ENCODE assay signal across 30 cellular contexts in the genomic region with DNA sequence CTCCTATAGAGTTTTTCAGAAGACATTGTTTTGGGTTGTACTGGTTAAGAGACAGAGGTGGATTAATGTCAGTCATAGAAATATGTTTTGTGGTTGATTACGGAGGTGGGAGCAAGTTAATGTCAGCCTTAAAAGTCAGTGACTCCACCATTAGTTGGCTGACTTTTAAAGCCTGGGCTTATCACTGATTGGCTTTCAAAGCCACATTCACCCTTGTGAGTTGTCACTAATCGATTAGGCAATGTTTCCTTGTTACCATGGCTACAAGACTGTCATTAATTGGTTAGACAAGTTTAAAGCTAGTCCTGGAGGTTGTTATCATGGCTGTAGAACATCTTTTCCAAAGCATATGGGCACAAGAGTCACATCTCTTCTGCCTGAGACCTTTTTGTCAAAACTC.
DNase-seq lines count a peak whose midpoint lies in the region; ATAC-seq, FAIRE-seq and TF ChIP-seq lines count a peak whose summit lies in the region.
"Had no signal": no experiment of that assay in that cellular context is flagged by ENCODE, and none has a peak within 500 bp of the region (broad histone marks: within the 10 kb centered on the region; RNA-seq: fewer than 3 reads in every experiment).

No MANE protein-coding gene starts in this region.

- peaks cover 10% of the 10 kb centered on the region for H3K36me3 Mint-ChIP-seq in endothelial cell (ENCODE audit: low read depth, unreplicated experiment)
- H3K36me3 Mint-ChIP-seq: activated CD8-positive, alpha-beta memory T cell treated with anti-CD3 and anti-CD28 coated beads, Interleukin-2, amount 10 ng/mL, durations not matched to agents 7 days and 5 days had no signal

- peak overlapping the region; percentile 54 for H3K27ac Mint-ChIP-seq in endothelial cell (ENCODE audit: unreplicated experiment)
- H3K27ac Mint-ChIP-seq: activated CD4-positive, alpha-beta T cell treated with anti-CD3 and anti-CD28 coated beads, Interleukin-2, amount 10 ng/mL, durations not matched to agents 7 days and 5 days; activated CD8-positive, alpha-beta memory T cell treated with anti-CD3 and anti-CD28 coated beads, Interleukin-2, amount 10 ng/mL, durations not matched to agents 7 days and 5 days; activated naive CD4-positive, alpha-beta T cell treated with anti-CD3 and anti-CD28 coated beads, Interleukin-2, amount 50 U/mL, for 24 hours; neural progenitor cell had no signal

- H3K27me3 Mint-ChIP-seq in endothelial cell (ENCODE audit: unreplicated experiment), result no peaks in the 10 kb centered on the region
- H3K27me3 Mint-ChIP-seq: activated CD8-positive, alpha-beta memory T cell treated with anti-CD3 and anti-CD28 coated beads, Interleukin-2, amount 10 ng/mL, durations not matched to agents 7 days and 5 days; activated naive CD4-positive, alpha-beta T cell treated with anti-CD3 and anti-CD28 coated beads, Interleukin-2, amount 50 U/mL, for 24 hours had no signal

- intact Hi-C loops in body of pancreas (cut with DNase I), result no loop called here

- H3K27me3 ChIP-seq in body of pancreas, result no peaks in the 10 kb centered on the region
- H3K27me3 ChIP-seq: ascending aorta; BLaER1 treated with 17β-estradiol and CSF1 and Interleukin-3, amounts not matched to agents 10 nM and 100 nM; neural progenitor cell had no signal

- ATAC-seq in body of pancreas, result no peak
- ATAC-seq: activated CD8-positive, alpha-beta memory T cell treated with anti-CD3 and anti-CD28 coated beads, Interleukin-2, amount 10 ng/mL, durations not matched to agents 7 days and 5 days; HCT116; lower lobe of right lung; psoas muscle; Right ventricle myocardium inferior had no signal

- no peak overlapping the region for H3K4me3 Mint-ChIP-seq in endothelial cell (ENCODE audit: unreplicated experiment)
- H3K4me3 Mint-ChIP-seq: activated CD4-positive, alpha-beta T cell treated with anti-CD3 and anti-CD28 coated beads, Interleukin-2, amount 10 ng/mL, durations not matched to agents 7 days and 5 days; activated CD8-positive, alpha-beta memory T cell treated with anti-CD3 and anti-CD28 coated beads, Interleukin-2, amount 10 ng/mL, durations not matched to agents 7 days and 5 days; activated naive CD4-positive, alpha-beta T cell treated with anti-CD3 and anti-CD28 coated beads, Interleukin-2, amount 50 U/mL, for 24 hours; neural progenitor cell had no signal

- FAIRE-seq in HTR-8/SVneo (lab: Jason Lieb, UNC), result peak; percentile 83
- FAIRE-seq: GM12891, kidney, urothelium cell line had no signal

- H3K4me1 Mint-ChIP-seq in endothelial cell (ENCODE audit: unreplicated experiment), result peaks cover 3% of the 10 kb centered on the region
- H3K4me1 Mint-ChIP-seq: activated CD4-positive, alpha-beta T cell treated with anti-CD3 and anti-CD28 coated beads, Interleukin-2, amount 10 ng/mL, durations not matched to agents 7 days and 5 days; activated naive CD4-positive, alpha-beta T cell treated with anti-CD3 and anti-CD28 coated beads, Interleukin-2, amount 50 U/mL, for 24 hours; neural progenitor cell had no signal

- TF ChIP-seq POLR2A in body of pancreas (IDR thresholded peaks at IDR 0.05), result no peak

- peaks cover 0 to 4% of the 10 kb centered on the region in 2 donors for H3K36me3 ChIP-seq in body of pancreas (replicated peaks in 1 of 2; ENCODE audit: insufficient read depth in 1 of 2, low read depth in 2 of 2)
- H3K36me3 ChIP-seq: neural progenitor cell had no signal

- H3K9me3 Mint-ChIP-seq in endothelial cell (ENCODE audit: unreplicated experiment), result no peaks in the 10 kb centered on the region
- H3K9me3 Mint-ChIP-seq: activated CD4-positive, alpha-beta T cell treated with anti-CD3 and anti-CD28 coated beads, Interleukin-2, amount 10 ng/mL, durations not matched to agents 7 days and 5 days; activated naive CD4-positive, alpha-beta T cell treated with anti-CD3 and anti-CD28 coated beads, Interleukin-2, amount 50 U/mL, for 24 hours; neural progenitor cell had no signal

- WGBS in body of pancreas, 2 donors, result 50 to 76% methylated on average over 1 to 2 of the region's 2 CpGs

- H3K4me3 ChIP-seq in body of pancreas, result no peak overlapping the region
- H3K4me3 ChIP-seq: ascending aorta; BLaER1 treated with 17β-estradiol and CSF1 and Interleukin-3, amounts not matched to agents 10 nM and 100 nM; lower lobe of right lung; neural progenitor cell; psoas muscle; skin epidermis had no signal

- TF ChIP-seq CTCF in endothelial cell (IDR thresholded peaks at IDR 0.05; ENCODE audit: unreplicated experiment) (no peak), body of pancreas (IDR thresholded peaks at IDR 0.05) (no peak)

- DNase-seq in AG08396 (ENCODE audit: low spot score), result peak; percentile 3
- no peak for DNase-seq in HTR-8/SVneo (ENCODE audit: insufficient read length, low spot score)
- DNase-seq in endothelial cell (ENCODE audit: low spot score), result no peak
- peak; percentile 38 for DNase-seq in kidney tubule cell (ENCODE audit: low spot score)
- DNase-seq in body of pancreas, result no peak
- no peak for DNase-seq in HK-2 (ENCODE audit: unreplicated experiment)
- DNase-seq in NCI-H345 (lab: John Stamatoyannopoulos, UW), result no peak
- DNase-seq in NCI-H2171 (lab: John Stamatoyannopoulos, UW), result no peak
- DNase-seq: ACHN; activated CD4-positive, alpha-beta T cell treated with anti-CD3 and anti-CD28 coated beads, Interleukin-2, amount 10 ng/mL, durations not matched to agents 7 days and 5 days; activated CD8-positive, alpha-beta memory T cell treated with anti-CD3 and anti-CD28 coated beads, Interleukin-2, amount 10 ng/mL, durations not matched to agents 7 days and 5 days; Calu3; effector CD4-positive, alpha-beta T cell; kidney; lower lobe of right lung; NCI-H1417; NCI-H2081 treated with DMSO at 0.1 percent for 48 hours; NCI-H446 treated with DMSO at 0.1 percent for 48 hours; OCI-M1; psoas muscle; WERI-Rb-1 had no signal

- H3K4me1 ChIP-seq in body of pancreas, result no peaks in the 10 kb centered on the region
- H3K4me1 ChIP-seq: ascending aorta, lower lobe of right lung, neural progenitor cell, psoas muscle had no signal

- no peaks in the 10 kb centered on the region for H3K9me3 ChIP-seq in body of pancreas
- H3K9me3 ChIP-seq: ascending aorta; BLaER1 treated with 17β-estradiol and CSF1 and Interleukin-3, amounts not matched to agents 10 nM and 100 nM; lower lobe of right lung; psoas muscle had no signal

- H3K27ac ChIP-seq in body of pancreas, result no peak overlapping the region
- H3K27ac ChIP-seq: ascending aorta; BLaER1 treated with 17β-estradiol and CSF1 and Interleukin-3, amounts not matched to agents 10 nM and 100 nM; lower lobe of right lung; psoas muscle; skin epidermis; WERI-Rb-1 had no signal

Comparison
In these comparisons a context has a peak if more than half of its experiments do, and no peak if none do; other contexts are left out.
1. DNase-seq: peak in AG08396 (single experiment) and kidney tubule cell (single experiment); none in HTR-8/SVneo (single experiment), endothelial cell (single experiment), body of pancreas (0 of 4), HK-2 (single experiment), NCI-H345 (single experiment) and NCI-H2171 (single experiment).